1 cellular context compared by ENCODE assay signal in genomic region chrX:49878834-49879655, GRCh38.
A peak's percentile ranks its signal among the peaks of the same experiment; 100 is the strongest.
TF ChIP-seq lines count a peak whose summit lies in the region.

Gene USP27X, plus strand, starts transcription at chrX:49879484. Its CDS starts 824 bp downstream, at chrX:49880308.

TF ChIP-seq in HepG2, 621 proteins besides CTCF, POLR2A, EP300 and RAD21 (continued from another document and continues in another):
- TF ChIP-seq, protein P1, sequence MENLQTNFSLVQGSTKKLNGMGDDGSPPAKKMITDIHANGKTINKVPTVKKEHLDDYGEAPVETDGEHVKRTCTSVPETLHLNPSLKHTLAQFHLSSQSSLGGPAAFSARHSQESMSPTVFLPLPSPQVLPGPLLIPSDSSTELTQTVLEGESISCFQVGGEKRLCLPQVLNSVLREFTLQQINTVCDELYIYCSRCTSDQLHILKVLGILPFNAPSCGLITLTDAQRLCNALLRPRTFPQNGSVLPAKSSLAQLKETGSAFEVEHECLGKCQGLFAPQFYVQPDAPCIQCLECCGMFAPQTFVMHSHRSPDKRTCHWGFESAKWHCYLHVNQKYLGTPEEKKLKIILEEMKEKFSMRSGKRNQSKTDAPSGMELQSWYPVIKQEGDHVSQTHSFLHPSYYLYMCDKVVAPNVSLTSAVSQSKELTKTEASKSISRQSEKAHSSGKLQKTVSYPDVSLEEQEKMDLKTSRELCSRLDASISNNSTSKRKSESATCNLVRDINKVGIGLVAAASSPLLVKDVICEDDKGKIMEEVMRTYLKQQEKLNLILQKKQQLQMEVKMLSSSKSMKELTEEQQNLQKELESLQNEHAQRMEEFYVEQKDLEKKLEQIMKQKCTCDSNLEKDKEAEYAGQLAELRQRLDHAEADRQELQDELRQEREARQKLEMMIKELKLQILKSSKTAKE (CRISPR knock-in tag; IDR thresholded peaks at IDR 0.05; ENCODE audit: borderline replicate concordance) = peak; percentile 89
- TF ChIP-seq ZNF232 (CRISPR knock-in tag; IDR thresholded peaks at IDR 0.05; ENCODE audit: borderline replicate concordance) = no peak
- TF ChIP-seq ARNT2 (CRISPR knock-in tag; IDR thresholded peaks at IDR 0.05; ENCODE audit: low read depth) = no peak
- TF ChIP-seq, protein P2, sequence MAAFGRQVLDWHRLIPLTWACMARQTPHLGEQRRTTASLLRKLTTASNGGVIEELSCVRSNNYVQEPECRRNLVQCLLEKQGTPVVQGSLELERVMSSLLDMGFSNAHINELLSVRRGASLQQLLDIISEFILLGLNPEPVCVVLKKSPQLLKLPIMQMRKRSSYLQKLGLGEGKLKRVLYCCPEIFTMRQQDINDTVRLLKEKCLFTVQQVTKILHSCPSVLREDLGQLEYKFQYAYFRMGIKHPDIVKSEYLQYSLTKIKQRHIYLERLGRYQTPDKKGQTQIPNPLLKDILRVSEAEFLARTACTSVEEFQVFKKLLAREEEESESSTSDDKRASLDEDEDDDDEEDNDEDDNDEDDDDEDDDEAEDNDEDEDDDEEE (CRISPR knock-in tag; IDR thresholded peaks at IDR 0.05) = 0 out of 2 replicates have a peak, but pooled peaks have one; percentile 36
- TF ChIP-seq SKI (IDR thresholded peaks at IDR 0.05; ENCODE audit: partially characterized antibody) = peak; percentile 54
- TF ChIP-seq PHF8 (CRISPR knock-in tag; IDR thresholded peaks at IDR 0.05) = peak; percentile 20; the same call in 1 of the 2 replicates
- TF ChIP-seq MED1 (CRISPR knock-in tag; IDR thresholded peaks at IDR 0.05) = peak; percentile 7; the same call in 1 of the 2 replicates
- no peak for TF ChIP-seq MAZ (IDR thresholded peaks at IDR 0.05; ENCODE audit: borderline replicate concordance, low read depth, low read length)
- TF ChIP-seq MAZ (CRISPR knock-in tag; IDR thresholded peaks at IDR 0.05; ENCODE audit: low read depth) = peak; percentile 50
- 0 out of 2 replicates have a peak, but pooled peaks have one; percentile 36 for TF ChIP-seq GTF3A (CRISPR knock-in tag; conservative IDR thresholded peaks at IDR 0.05)
- TF ChIP-seq, protein P3, sequence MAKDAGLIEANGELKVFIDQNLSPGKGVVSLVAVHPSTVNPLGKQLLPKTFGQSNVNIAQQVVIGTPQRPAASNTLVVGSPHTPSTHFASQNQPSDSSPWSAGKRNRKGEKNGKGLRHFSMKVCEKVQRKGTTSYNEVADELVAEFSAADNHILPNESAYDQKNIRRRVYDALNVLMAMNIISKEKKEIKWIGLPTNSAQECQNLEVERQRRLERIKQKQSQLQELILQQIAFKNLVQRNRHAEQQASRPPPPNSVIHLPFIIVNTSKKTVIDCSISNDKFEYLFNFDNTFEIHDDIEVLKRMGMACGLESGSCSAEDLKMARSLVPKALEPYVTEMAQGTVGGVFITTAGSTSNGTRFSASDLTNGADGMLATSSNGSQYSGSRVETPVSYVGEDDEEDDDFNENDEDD (CRISPR knock-in tag; IDR thresholded peaks at IDR 0.05; ENCODE audit: borderline replicate concordance) = 0 out of 2 replicates have a peak, but pooled peaks have one; percentile 6
- TF ChIP-seq REXO4 (CRISPR knock-in tag; IDR thresholded peaks at IDR 0.05; ENCODE audit: borderline replicate concordance) = no peak
- no peak for TF ChIP-seq NONO (IDR thresholded peaks at IDR 0.05)
- TF ChIP-seq NONO (CRISPR knock-in tag; conservative IDR thresholded peaks at IDR 0.05) = 0 out of 2 replicates have a peak, but pooled peaks have one; percentile 35
- peak; percentile 58; the same call in 1 of the 2 replicates for TF ChIP-seq MYC (CRISPR knock-in tag; IDR thresholded peaks at IDR 0.05; ENCODE audit: borderline replicate concordance)
- TF ChIP-seq DR1 (CRISPR knock-in tag; IDR thresholded peaks at IDR 0.05) = peak; percentile 39; the same call in 1 of the 2 replicates
- TF ChIP-seq MATR3 (CRISPR knock-in tag; IDR thresholded peaks at IDR 0.05) = no peak
- TF ChIP-seq HOXA9 (CRISPR knock-in tag; IDR thresholded peaks at IDR 0.05; ENCODE audit: borderline replicate concordance) = 0 out of 2 replicates have a peak, but pooled peaks have one; percentile 7
- TF ChIP-seq ZNF564 (CRISPR knock-in tag; IDR thresholded peaks at IDR 0.05) = 0 out of 2 replicates have a peak, but pooled peaks have one; percentile 7
- TF ChIP-seq ZNF547 (CRISPR knock-in tag; IDR thresholded peaks at IDR 0.05) = 0 out of 2 replicates have a peak, but pooled peaks have one; percentile 25
- no peak for TF ChIP-seq ZNF224 (CRISPR knock-in tag; IDR thresholded peaks at IDR 0.05)
- no peak for TF ChIP-seq U2AF2 (IDR thresholded peaks at IDR 0.05; ENCODE audit: low read depth, low read length)
- TF ChIP-seq ERF (CRISPR knock-in tag; IDR thresholded peaks at IDR 0.05) = no peak
- peak; percentile 100 for TF ChIP-seq ZSCAN29 (CRISPR knock-in tag; conservative IDR thresholded peaks at IDR 0.05)
- TF ChIP-seq, protein P4, sequence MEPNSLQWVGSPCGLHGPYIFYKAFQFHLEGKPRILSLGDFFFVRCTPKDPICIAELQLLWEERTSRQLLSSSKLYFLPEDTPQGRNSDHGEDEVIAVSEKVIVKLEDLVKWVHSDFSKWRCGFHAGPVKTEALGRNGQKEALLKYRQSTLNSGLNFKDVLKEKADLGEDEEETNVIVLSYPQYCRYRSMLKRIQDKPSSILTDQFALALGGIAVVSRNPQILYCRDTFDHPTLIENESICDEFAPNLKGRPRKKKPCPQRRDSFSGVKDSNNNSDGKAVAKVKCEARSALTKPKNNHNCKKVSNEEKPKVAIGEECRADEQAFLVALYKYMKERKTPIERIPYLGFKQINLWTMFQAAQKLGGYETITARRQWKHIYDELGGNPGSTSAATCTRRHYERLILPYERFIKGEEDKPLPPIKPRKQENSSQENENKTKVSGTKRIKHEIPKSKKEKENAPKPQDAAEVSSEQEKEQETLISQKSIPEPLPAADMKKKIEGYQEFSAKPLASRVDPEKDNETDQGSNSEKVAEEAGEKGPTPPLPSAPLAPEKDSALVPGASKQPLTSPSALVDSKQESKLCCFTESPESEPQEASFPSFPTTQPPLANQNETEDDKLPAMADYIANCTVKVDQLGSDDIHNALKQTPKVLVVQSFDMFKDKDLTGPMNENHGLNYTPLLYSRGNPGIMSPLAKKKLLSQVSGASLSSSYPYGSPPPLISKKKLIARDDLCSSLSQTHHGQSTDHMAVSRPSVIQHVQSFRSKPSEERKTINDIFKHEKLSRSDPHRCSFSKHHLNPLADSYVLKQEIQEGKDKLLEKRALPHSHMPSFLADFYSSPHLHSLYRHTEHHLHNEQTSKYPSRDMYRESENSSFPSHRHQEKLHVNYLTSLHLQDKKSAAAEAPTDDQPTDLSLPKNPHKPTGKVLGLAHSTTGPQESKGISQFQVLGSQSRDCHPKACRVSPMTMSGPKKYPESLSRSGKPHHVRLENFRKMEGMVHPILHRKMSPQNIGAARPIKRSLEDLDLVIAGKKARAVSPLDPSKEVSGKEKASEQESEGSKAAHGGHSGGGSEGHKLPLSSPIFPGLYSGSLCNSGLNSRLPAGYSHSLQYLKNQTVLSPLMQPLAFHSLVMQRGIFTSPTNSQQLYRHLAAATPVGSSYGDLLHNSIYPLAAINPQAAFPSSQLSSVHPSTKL (CRISPR knock-in tag; IDR thresholded peaks at IDR 0.05) = peak; percentile 38; the same call in 1 of the 2 replicates
- TF ChIP-seq, protein P5, sequence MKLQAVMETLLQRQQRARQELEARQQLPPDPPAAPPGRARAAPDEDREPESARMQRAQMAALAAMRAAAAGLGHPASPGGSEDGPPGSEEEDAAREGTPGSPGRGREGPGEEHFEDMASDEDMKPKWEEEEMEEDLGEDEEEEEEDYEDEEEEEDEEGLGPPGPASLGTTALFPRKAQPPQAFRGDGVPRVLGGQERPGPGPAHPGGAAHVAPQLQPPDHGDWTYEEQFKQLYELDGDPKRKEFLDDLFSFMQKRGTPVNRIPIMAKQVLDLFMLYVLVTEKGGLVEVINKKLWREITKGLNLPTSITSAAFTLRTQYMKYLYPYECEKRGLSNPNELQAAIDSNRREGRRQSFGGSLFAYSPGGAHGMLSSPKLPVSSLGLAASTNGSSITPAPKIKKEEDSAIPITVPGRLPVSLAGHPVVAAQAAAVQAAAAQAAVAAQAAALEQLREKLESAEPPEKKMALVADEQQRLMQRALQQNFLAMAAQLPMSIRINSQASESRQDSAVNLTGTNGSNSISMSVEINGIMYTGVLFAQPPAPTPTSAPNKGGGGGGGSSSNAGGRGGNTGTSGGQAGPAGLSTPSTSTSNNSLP (IDR thresholded peaks at IDR 0.05; ENCODE audit: low read depth, low read length) = peak; percentile 13; the same call in 1 of the 2 replicates
- TF ChIP-seq CCDC6 (CRISPR knock-in tag; IDR thresholded peaks at IDR 0.05) = peak; percentile 76; the same call in 1 of the 2 replicates
- no peak for TF ChIP-seq HHEX (CRISPR knock-in tag; IDR thresholded peaks at IDR 0.05)
- TF ChIP-seq HNRNPK (IDR thresholded peaks at IDR 0.05; ENCODE audit: low read depth, low read length, poor library complexity, severe bottlenecking) = peak; percentile 16
- TF ChIP-seq AGO2 (optimal IDR thresholded peaks at IDR 0.05; ENCODE audit: low read depth, low read length) = no peak
- TF ChIP-seq ATF1 (CRISPR knock-in tag; IDR thresholded peaks at IDR 0.05) = no peak
- TF ChIP-seq NFYB (CRISPR knock-in tag; IDR thresholded peaks at IDR 0.05) = 0 out of 2 replicates have a peak, but pooled peaks have one; percentile 8
- TF ChIP-seq, protein P6, sequence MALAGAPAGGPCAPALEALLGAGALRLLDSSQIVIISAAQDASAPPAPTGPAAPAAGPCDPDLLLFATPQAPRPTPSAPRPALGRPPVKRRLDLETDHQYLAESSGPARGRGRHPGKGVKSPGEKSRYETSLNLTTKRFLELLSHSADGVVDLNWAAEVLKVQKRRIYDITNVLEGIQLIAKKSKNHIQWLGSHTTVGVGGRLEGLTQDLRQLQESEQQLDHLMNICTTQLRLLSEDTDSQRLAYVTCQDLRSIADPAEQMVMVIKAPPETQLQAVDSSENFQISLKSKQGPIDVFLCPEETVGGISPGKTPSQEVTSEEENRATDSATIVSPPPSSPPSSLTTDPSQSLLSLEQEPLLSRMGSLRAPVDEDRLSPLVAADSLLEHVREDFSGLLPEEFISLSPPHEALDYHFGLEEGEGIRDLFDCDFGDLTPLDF (CRISPR knock-in tag; IDR thresholded peaks at IDR 0.05) = peak; percentile 43; the same call in 1 of the 2 replicates
- TF ChIP-seq, protein P7, sequence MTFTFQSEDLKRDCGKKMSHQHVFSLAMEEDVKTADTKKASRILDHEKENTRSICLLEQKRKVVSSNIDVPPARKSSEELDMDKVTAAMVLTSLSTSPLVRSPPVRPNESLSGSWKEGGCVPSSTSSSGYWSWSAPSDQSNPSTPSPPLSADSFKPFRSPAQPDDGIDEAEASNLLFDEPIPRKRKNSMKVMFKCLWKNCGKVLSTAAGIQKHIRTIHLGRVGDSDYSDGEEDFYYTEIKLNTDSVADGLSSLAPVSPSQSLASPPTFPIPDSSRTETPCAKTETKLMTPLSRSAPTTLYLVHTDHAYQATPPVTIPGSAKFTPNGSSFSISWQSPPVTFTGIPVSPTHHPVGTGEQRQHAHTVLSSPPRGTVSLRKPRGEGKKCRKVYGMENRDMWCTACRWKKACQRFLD (CRISPR knock-in tag; IDR thresholded peaks at IDR 0.05; ENCODE audit: borderline replicate concordance) = 0 out of 2 replicates have a peak, but pooled peaks have one; percentile 38
- peak; percentile 59; the same call in 1 of the 2 replicates for TF ChIP-seq SPEN (CRISPR knock-in tag; IDR thresholded peaks at IDR 0.05; ENCODE audit: low read depth)
- peak; percentile 14; the same call in 1 of the 2 replicates for TF ChIP-seq GATAD2A (CRISPR knock-in tag; IDR thresholded peaks at IDR 0.05)
- TF ChIP-seq KDM5A (IDR thresholded peaks at IDR 0.05; ENCODE audit: borderline replicate concordance, low read length) = peak; percentile 32; the same call in 1 of the 2 replicates
- 0 out of 2 replicates have a peak, but pooled peaks have one; percentile 42 for TF ChIP-seq ZNF850 (CRISPR knock-in tag; conservative IDR thresholded peaks at IDR 0.05)
- TF ChIP-seq ZNF546 (CRISPR knock-in tag; conservative IDR thresholded peaks at IDR 0.05) = 0 out of 2 replicates have a peak, but pooled peaks have one; percentile 6
- TF ChIP-seq HNRNPLL (IDR thresholded peaks at IDR 0.05; ENCODE audit: low read depth, low read length, poor library complexity, severe bottlenecking) = peak; percentile 85
- TF ChIP-seq ZFP90 (CRISPR knock-in tag; IDR thresholded peaks at IDR 0.05; ENCODE audit: borderline replicate concordance) = 0 out of 2 replicates have a peak, but pooled peaks have one; percentile 59
- peak; percentile 70; the same call in 1 of the 2 replicates for TF ChIP-seq KLF12 (CRISPR knock-in tag; IDR thresholded peaks at IDR 0.05; ENCODE audit: borderline replicate concordance)
- TF ChIP-seq USF2 (IDR thresholded peaks at IDR 0.05; ENCODE audit: low read depth, low read length) = peak; percentile 45; the same call in 1 of the 2 replicates
- TF ChIP-seq USF2 (CRISPR knock-in tag; IDR thresholded peaks at IDR 0.05; ENCODE audit: borderline replicate concordance) = peak; percentile 74; the same call in 1 of the 2 replicates
- TF ChIP-seq GMEB1 (CRISPR knock-in tag; IDR thresholded peaks at IDR 0.05; ENCODE audit: borderline replicate concordance) = no peak
- peak; percentile 50; the same call in 1 of the 2 replicates for TF ChIP-seq ZNF816 (CRISPR knock-in tag; IDR thresholded peaks at IDR 0.05; ENCODE audit: borderline replicate concordance)
- peak; percentile 55 for TF ChIP-seq YY1 (IDR thresholded peaks at IDR 0.05; ENCODE audit: insufficient read depth, insufficient replicate concordance, low read depth, low read length)
- TF ChIP-seq ZBTB3 (CRISPR knock-in tag; IDR thresholded peaks at IDR 0.05; ENCODE audit: borderline replicate concordance, low read depth) = no peak
